In the genomic region with DNA sequence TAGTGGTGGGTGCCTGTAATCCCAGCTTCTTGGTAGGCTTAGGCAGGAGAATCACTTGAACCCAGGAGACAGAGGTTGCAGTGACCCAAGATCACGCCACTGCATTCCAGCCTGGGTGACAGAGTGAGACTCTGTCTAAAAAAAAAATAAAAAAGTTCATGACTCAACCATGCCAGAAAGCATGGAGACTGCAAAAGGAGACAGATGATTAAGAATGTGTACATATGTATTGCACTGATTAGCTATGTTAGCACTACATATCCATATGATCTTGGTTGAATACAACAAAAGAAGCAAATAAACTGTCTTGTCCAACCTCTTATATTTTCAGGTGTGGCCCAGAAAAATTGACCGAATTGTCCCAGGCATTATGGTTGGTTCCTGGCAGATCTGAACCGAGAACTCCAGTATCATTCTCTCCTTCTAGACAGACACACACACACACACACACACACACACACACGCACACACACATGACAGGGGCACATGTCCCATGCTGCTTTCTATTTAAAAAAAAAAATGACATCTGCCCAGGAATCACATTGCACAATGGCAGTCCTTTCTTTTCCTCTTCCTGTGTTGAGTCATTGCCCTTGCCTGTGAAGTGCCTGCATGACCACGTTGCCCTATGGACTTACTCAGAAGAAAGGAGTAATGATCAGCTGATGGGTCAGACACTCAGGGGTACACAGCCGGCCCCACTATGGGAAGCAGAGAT, we compare ENCODE assay signal across 1 cellular context.
TF ChIP-seq lines count a peak whose summit lies in the region.

No MANE protein-coding gene starts in this region.

TF ChIP-seq in HepG2, 621 proteins besides CTCF, POLR2A, EP300 and RAD21 (continued from another document and continues in another):
- TF ChIP-seq PATZ1 (CRISPR knock-in tag; IDR thresholded peaks at IDR 0.05) (no peak), NCOA1 (CRISPR knock-in tag; IDR thresholded peaks at IDR 0.05) (no peak), ZBTB21 (CRISPR knock-in tag; IDR thresholded peaks at IDR 0.05) (no peak), BRD4 (CRISPR knock-in tag; IDR thresholded peaks at IDR 0.05) (no peak), POLR2AphosphoS5 (IDR thresholded peaks at IDR 0.05; ENCODE audit: low read depth, low read length) (no peak), BHLHE40 (IDR thresholded peaks at IDR 0.05; ENCODE audit: low read length) (peak; percentile 53), DR1 (CRISPR knock-in tag; IDR thresholded peaks at IDR 0.05) (no peak), ZNF546 (CRISPR knock-in tag; conservative IDR thresholded peaks at IDR 0.05) (no peak), KIAA2018 (CRISPR knock-in tag; IDR thresholded peaks at IDR 0.05; ENCODE audit: borderline replicate concordance) (no peak), ZBTB1 (CRISPR knock-in tag; IDR thresholded peaks at IDR 0.05; ENCODE audit: borderline replicate concordance) (no peak), ZNF605 (CRISPR knock-in tag; IDR thresholded peaks at IDR 0.05) (no peak), ZNF724P (CRISPR knock-in tag; IDR thresholded peaks at IDR 0.05; ENCODE audit: borderline replicate concordance) (no peak), SMYD3 (CRISPR knock-in tag; IDR thresholded peaks at IDR 0.05) (no peak), HNF4A (CRISPR knock-in tag; IDR thresholded peaks at IDR 0.05) (peak; percentile 58; the same call in 1 of the 2 replicates), ZNF251 (CRISPR knock-in tag; IDR thresholded peaks at IDR 0.05) (no peak), ZNF317 (CRISPR knock-in tag; IDR thresholded peaks at IDR 0.05) (no peak), ZNF709 (CRISPR knock-in tag; IDR thresholded peaks at IDR 0.05) (no peak), SRY (CRISPR knock-in tag; IDR thresholded peaks at IDR 0.05) (no peak), TAF15 (IDR thresholded peaks at IDR 0.05; ENCODE audit: low read depth, low read length, poor library complexity, severe bottlenecking) (no peak), POGK (CRISPR knock-in tag; conservative IDR thresholded peaks at IDR 0.05) (no peak), ZNF83 (CRISPR knock-in tag; IDR thresholded peaks at IDR 0.05; ENCODE audit: borderline replicate concordance) (no peak), ZNF883 (CRISPR knock-in tag; IDR thresholded peaks at IDR 0.05; ENCODE audit: not compliant biosample characterization) (no peak), ZNF383 (CRISPR knock-in tag; IDR thresholded peaks at IDR 0.05; ENCODE audit: borderline replicate concordance) (no peak), ZNF441 (CRISPR knock-in tag; IDR thresholded peaks at IDR 0.05; ENCODE audit: borderline replicate concordance) (no peak), ZC3H13 (CRISPR knock-in tag; IDR thresholded peaks at IDR 0.05) (no peak), ZNF367 (CRISPR knock-in tag; IDR thresholded peaks at IDR 0.05; ENCODE audit: borderline replicate concordance) (no peak), MXD4 (CRISPR knock-in tag; IDR thresholded peaks at IDR 0.05) (no peak), ARID3A (IDR thresholded peaks at IDR 0.05; ENCODE audit: low read depth, low read length) (no peak), ZNF576 (CRISPR knock-in tag; IDR thresholded peaks at IDR 0.05) (no peak), TBX3 (IDR thresholded peaks at IDR 0.05; ENCODE audit: borderline replicate concordance) (no peak), CENPT (CRISPR knock-in tag; IDR thresholded peaks at IDR 0.05; ENCODE audit: low read depth) (no peak)
- TF ChIP-seq, protein P1, sequence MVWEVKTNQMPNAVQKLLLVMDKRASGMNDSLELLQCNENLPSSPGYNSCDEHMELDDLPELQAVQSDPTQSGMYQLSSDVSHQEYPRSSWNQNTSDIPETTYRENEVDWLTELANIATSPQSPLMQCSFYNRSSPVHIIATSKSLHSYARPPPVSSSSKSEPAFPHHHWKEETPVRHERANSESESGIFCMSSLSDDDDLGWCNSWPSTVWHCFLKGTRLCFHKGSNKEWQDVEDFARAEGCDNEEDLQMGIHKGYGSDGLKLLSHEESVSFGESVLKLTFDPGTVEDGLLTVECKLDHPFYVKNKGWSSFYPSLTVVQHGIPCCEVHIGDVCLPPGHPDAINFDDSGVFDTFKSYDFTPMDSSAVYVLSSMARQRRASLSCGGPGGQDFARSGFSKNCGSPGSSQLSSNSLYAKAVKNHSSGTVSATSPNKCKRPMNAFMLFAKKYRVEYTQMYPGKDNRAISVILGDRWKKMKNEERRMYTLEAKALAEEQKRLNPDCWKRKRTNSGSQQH (CRISPR knock-in tag; IDR thresholded peaks at IDR 0.05; ENCODE audit: low read depth), result no peak
- TF ChIP-seq, protein P2, sequence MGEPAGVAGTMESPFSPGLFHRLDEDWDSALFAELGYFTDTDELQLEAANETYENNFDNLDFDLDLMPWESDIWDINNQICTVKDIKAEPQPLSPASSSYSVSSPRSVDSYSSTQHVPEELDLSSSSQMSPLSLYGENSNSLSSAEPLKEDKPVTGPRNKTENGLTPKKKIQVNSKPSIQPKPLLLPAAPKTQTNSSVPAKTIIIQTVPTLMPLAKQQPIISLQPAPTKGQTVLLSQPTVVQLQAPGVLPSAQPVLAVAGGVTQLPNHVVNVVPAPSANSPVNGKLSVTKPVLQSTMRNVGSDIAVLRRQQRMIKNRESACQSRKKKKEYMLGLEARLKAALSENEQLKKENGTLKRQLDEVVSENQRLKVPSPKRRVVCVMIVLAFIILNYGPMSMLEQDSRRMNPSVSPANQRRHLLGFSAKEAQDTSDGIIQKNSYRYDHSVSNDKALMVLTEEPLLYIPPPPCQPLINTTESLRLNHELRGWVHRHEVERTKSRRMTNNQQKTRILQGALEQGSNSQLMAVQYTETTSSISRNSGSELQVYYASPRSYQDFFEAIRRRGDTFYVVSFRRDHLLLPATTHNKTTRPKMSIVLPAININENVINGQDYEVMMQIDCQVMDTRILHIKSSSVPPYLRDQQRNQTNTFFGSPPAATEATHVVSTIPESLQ (CRISPR knock-in tag; conservative IDR thresholded peaks at IDR 0.05), result no peak
- TF ChIP-seq, protein P3, sequence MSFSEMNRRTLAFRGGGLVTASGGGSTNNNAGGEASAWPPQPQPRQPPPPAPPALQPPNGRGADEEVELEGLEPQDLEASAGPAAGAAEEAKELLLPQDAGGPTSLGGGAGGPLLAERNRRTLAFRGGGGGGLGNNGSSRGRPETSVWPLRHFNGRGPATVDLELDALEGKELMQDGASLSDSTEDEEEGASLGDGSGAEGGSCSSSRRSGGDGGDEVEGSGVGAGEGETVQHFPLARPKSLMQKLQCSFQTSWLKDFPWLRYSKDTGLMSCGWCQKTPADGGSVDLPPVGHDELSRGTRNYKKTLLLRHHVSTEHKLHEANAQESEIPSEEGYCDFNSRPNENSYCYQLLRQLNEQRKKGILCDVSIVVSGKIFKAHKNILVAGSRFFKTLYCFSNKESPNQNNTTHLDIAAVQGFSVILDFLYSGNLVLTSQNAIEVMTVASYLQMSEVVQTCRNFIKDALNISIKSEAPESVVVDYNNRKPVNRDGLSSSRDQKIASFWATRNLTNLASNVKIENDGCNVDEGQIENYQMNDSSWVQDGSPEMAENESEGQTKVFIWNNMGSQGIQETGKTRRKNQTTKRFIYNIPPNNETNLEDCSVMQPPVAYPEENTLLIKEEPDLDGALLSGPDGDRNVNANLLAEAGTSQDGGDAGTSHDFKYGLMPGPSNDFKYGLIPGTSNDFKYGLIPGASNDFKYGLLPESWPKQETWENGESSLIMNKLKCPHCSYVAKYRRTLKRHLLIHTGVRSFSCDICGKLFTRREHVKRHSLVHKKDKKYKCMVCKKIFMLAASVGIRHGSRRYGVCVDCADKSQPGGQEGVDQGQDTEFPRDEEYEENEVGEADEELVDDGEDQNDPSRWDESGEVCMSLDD (CRISPR knock-in tag; IDR thresholded peaks at IDR 0.05; ENCODE audit: borderline replicate concordance), result no peak
